ENCODE assay signal across 1 cellular context in genomic region chr18:8177330-8178016, GRCh38.
TF ChIP-seq lines count a peak whose summit lies in the region.

No MANE protein-coding gene starts in this region.

TF ChIP-seq in HCT116, 20 proteins besides CTCF, POLR2A, EP300 and RAD21 (continued from another document):
- TF ChIP-seq, protein P1, sequence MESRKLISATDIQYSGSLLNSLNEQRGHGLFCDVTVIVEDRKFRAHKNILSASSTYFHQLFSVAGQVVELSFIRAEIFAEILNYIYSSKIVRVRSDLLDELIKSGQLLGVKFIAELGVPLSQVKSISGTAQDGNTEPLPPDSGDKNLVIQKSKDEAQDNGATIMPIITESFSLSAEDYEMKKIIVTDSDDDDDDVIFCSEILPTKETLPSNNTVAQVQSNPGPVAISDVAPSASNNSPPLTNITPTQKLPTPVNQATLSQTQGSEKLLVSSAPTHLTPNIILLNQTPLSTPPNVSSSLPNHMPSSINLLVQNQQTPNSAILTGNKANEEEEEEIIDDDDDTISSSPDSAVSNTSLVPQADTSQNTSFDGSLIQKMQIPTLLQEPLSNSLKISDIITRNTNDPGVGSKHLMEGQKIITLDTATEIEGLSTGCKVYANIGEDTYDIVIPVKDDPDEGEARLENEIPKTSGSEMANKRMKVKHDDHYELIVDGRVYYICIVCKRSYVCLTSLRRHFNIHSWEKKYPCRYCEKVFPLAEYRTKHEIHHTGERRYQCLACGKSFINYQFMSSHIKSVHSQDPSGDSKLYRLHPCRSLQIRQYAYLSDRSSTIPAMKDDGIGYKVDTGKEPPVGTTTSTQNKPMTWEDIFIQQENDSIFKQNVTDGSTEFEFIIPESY (IDR thresholded peaks at IDR 0.05; ENCODE audit: extremely low read depth, insufficient replicate concordance, low read length) = no peak
- TF ChIP-seq CEBPB (IDR thresholded peaks at IDR 0.05; ENCODE audit: low read depth) = no peak
- no peak for TF ChIP-seq EZH2phosphoT487 (IDR thresholded peaks at IDR 0.05; ENCODE audit: borderline replicate concordance)
